ENCODE assay signal across 1 cellular context in the genomic region with DNA sequence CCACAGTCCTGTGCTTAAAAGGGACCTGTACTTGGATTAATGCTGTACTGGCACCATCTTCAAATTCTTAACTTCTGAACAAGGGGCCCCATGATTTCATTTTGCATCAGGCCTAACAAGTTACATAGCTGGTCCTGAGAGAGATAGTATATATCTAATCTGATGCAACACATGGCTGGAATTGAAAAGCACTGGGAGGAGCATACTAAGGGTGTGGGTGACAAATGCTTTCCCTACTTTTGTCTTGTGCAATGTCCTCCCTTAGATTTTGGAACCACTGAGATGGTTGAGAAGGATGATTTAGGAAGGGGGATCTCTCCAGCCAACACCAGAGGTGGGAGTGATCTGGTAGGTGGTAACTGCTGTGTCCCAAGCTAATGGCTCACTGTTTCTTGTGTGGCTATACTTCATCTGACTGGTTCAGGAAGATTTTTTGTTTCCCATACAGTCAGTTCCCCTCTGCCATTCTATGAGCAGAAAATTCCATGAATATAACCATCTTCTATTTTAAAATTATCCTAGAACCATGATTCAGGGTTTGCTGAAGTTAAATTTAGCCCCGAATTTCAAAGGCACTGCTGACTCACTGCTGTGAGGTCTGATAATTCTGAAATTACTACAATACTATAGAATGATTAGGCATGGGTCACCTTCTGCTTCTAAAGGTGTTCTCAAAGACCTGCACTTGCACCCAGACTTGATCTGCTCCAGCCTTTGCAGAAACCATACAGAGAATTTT.
TF ChIP-seq lines count a peak whose summit lies in the region.

No MANE protein-coding gene starts in this region.

TF ChIP-seq in H1, 55 proteins besides CTCF, POLR2A, EP300 and RAD21 (continued from another document):
- TF ChIP-seq POLR2AphosphoS5 (IDR thresholded peaks at IDR 0.05; ENCODE audit: low read depth, low read length) (no peak), CHD2 (IDR thresholded peaks at IDR 0.05; ENCODE audit: low read length) (no peak), YY1 (IDR thresholded peaks at IDR 0.05; ENCODE audit: low read depth, low read length) (no peak)
- TF ChIP-seq, protein P1, sequence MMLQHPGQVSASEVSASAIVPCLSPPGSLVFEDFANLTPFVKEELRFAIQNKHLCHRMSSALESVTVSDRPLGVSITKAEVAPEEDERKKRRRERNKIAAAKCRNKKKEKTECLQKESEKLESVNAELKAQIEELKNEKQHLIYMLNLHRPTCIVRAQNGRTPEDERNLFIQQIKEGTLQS (IDR thresholded peaks at IDR 0.05; ENCODE audit: insufficient read depth, low read depth, low read length): no peak
